9 cellular contexts compared by ENCODE assay signal in the genomic region with DNA sequence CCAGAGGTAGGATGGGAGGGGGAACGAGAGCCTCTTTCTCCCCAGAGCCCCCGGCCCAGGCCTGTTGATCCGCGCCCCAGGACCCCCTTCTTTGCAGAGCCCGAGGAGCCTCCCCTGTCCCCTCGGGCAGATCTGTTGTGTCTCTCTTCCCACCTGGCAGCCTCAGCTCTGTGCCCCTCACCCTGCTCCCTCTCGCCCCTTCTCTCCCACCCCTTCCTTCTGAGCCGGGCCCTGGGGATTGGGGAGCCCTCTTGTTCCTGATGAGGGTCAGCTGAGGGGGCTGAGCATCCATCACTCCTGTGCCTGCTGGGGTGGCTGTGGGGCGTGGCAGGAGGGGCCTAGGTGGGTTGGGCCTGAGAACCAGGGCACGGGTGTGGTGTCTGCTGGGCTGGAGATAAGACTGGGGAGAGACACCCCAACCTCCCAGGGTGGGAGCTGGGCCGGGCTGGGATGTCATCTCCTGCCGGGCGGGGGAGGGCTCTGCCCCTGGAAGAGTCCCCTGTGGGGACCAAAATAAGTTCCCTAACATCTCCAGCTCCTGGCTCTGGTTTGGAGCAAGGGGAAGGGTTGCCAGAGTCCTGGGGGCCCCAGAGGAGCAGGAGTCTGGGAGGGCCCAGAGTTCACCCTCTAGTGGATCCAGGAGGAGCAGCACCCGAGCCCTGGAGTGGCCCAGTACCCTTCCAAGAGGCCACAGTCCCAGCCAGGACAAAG.
DNase-seq lines count a peak whose midpoint lies in the region; ATAC-seq and TF ChIP-seq lines count a peak whose summit lies in the region.
"Had no signal": no experiment of that assay in that cellular context is flagged by ENCODE, and none has a peak within 500 bp of the region (broad histone marks: within the 10 kb centered on the region; RNA-seq: fewer than 3 reads in every experiment).

No MANE protein-coding gene starts in this region.

- TF ChIP-seq CTCF in epithelial cell of esophagus (IDR thresholded peaks at IDR 0.05; ENCODE audit: insufficient read depth, low read depth, low read length, missing control alignments) (peak; percentile 40), smooth muscle cell (IDR thresholded peaks at IDR 0.05; ENCODE audit: borderline replicate concordance, insufficient read depth, poor library complexity, severe bottlenecking) (peak; percentile 32)

- H3K79me2 ChIP-seq in smooth muscle cell (ENCODE audit: low read depth), result no peaks in the 10 kb centered on the region

- ATAC-seq in GM19035 (IDR thresholded peaks at IDR 0.05; ENCODE audit: unreplicated experiment) (no peak), HG02642 (IDR thresholded peaks at IDR 0.05; ENCODE audit: poor library complexity, unreplicated experiment) (no peak)

- peaks cover 22% of the 10 kb centered on the region for H4K20me1 ChIP-seq in smooth muscle cell (ENCODE audit: low read depth)

- H3K36me3 ChIP-seq in smooth muscle cell (ENCODE audit: low read depth), result no peaks in the 10 kb centered on the region

- H3K4me3 ChIP-seq in epithelial cell of esophagus (ENCODE audit: low read length) (no peak overlapping the region), smooth muscle cell (no peak overlapping the region)

- no peak overlapping the region for H3K4me2 ChIP-seq in smooth muscle cell

- peak; percentile 25 for DNase-seq in NCI-H1436 (lab: John Stamatoyannopoulos, UW)
- DNase-seq in NCI-H1436 treated with DMSO at 0.1 percent for 48 hours (lab: John Stamatoyannopoulos, UW), result no peak
- peak; percentile 49 for DNase-seq in NCI-H1694 (lab: John Stamatoyannopoulos, UW)
- DNase-seq in epithelial cell of esophagus (ENCODE audit: low read depth), result no peak
- DNase-seq in smooth muscle cell (lab: John Stamatoyannopoulos, UW; ENCODE audit: unreplicated experiment), result no peak
- no peak for DNase-seq in NCI-H1417 (lab: John Stamatoyannopoulos, UW)
- DNase-seq: activated CD4-positive, alpha-beta T cell treated with anti-CD3 and anti-CD28 coated beads, Interleukin-2, amount 50 U/mL, for 4 hours had no signal

- H3F3A ChIP-seq in smooth muscle cell (ENCODE audit: low read depth), result peaks cover 21% of the 10 kb centered on the region

- H3K27me3 ChIP-seq in smooth muscle cell (ENCODE audit: low read depth), result no peaks in the 10 kb centered on the region

- no peaks in the 10 kb centered on the region for H3K4me1 ChIP-seq in smooth muscle cell (ENCODE audit: low read depth)

- H3K27ac ChIP-seq in smooth muscle cell (ENCODE audit: low read depth), result no peak overlapping the region

- WGBS in smooth muscle cell (ENCODE audit: low lambda C conversion rate), result 91% methylated on average over 9 of the region's 14 CpGs

- no peak overlapping the region for H3K9ac ChIP-seq in smooth muscle cell (ENCODE audit: low read depth)

- H3K9me3 ChIP-seq in smooth muscle cell (replicated peaks; ENCODE audit: low read depth), result no peaks in the 10 kb centered on the region

- no peak overlapping the region for H2AFZ ChIP-seq in smooth muscle cell (ENCODE audit: low read depth)

Comparison
In these comparisons a context has a peak if more than half of its experiments do, and no peak if none do; other contexts are left out.
1. DNase-seq: peak in NCI-H1436 (single experiment) and NCI-H1694 (single experiment); none in NCI-H1436 treated with DMSO at 0.1 percent for 48 hours (single experiment), epithelial cell of esophagus (single experiment), smooth muscle cell (single experiment) and NCI-H1417 (0 of 3).